Comparison of ENCODE assay signal across 1 cellular context in genomic region chr9:68981825-68982224, GRCh38.
TF ChIP-seq lines count a peak whose summit lies in the region.

No MANE protein-coding gene starts in this region.

TF ChIP-seq in GM12878, 131 proteins besides CTCF, POLR2A, EP300 and RAD21 (continued from another document and continues in another):
- TF ChIP-seq HSF1 (IDR thresholded peaks at IDR 0.05; ENCODE audit: low read depth, low read length) (no peak), YY1 (IDR thresholded peaks at IDR 0.05; ENCODE audit: low read depth, low read length) (no peak), MXI1 (IDR thresholded peaks at IDR 0.05; ENCODE audit: low read depth, low read length) (no peak), CBX3 (IDR thresholded peaks at IDR 0.05; ENCODE audit: borderline replicate concordance, low read depth) (no peak), GABPA (IDR thresholded peaks at IDR 0.05; ENCODE audit: low read depth) (no peak), NR2C2 (IDR thresholded peaks at IDR 0.05; ENCODE audit: borderline replicate concordance, control insufficient read depth, insufficient read length, low read depth) (no peak), CBX5 (IDR thresholded peaks at IDR 0.05; ENCODE audit: low read depth) (no peak), CHD4 (IDR thresholded peaks at IDR 0.05) (no peak), NRF1 (conservative IDR thresholded peaks at IDR 0.05; ENCODE audit: low read depth, low read length) (no peak), NR2F1 (conservative IDR thresholded peaks at IDR 0.05) (no peak), ZZZ3 (IDR thresholded peaks at IDR 0.05; ENCODE audit: control insufficient read depth, insufficient read length, low read depth) (no peak), SREBF1 (IDR thresholded peaks at IDR 0.05; ENCODE audit: low read length) (no peak), CEBPB (IDR thresholded peaks at IDR 0.05; ENCODE audit: borderline replicate concordance in 1 of 2, low read depth in 2 of 2, low read length in 2 of 2) (no peak), JUND (IDR thresholded peaks at IDR 0.05; ENCODE audit: low read depth, low read length) (no peak), POU2F2 (IDR thresholded peaks at IDR 0.05; ENCODE audit: borderline replicate concordance, low read depth, low read length) (peak; percentile 61; the same call in 1 of the 3 replicates), HDGF (IDR thresholded peaks at IDR 0.05) (no peak), RELB (IDR thresholded peaks at IDR 0.05; ENCODE audit: low read depth) (peak; percentile 80), ZNF207 (IDR thresholded peaks at IDR 0.05; ENCODE audit: borderline replicate concordance) (no peak), PML (IDR thresholded peaks at IDR 0.05; ENCODE audit: low read length) (no peak), HDAC2 (IDR thresholded peaks at IDR 0.05) (no peak), BACH1 (IDR thresholded peaks at IDR 0.05; ENCODE audit: borderline replicate concordance) (peak; percentile 32; the same call in 1 of the 2 replicates), POLR2AphosphoS2 (IDR thresholded peaks at IDR 0.05; ENCODE audit: low read depth, low read length) (no peak), TCF12 (IDR thresholded peaks at IDR 0.05; ENCODE audit: low read depth, low read length) (0 out of 2 replicates have a peak, but pooled peaks have one; percentile 13), NFIC (IDR thresholded peaks at IDR 0.05; ENCODE audit: low read depth, low read length) (peak; percentile 72), SPI1 (IDR thresholded peaks at IDR 0.05; ENCODE audit: borderline replicate concordance, insufficient read depth, low read depth, low read length) (no peak), BRCA1 (IDR thresholded peaks at IDR 0.05; ENCODE audit: low read depth, low read length) (no peak), MEF2B (IDR thresholded peaks at IDR 0.05; ENCODE audit: partially characterized antibody, poor library complexity, severe bottlenecking) (peak; percentile 55), FOXK2 (IDR thresholded peaks at IDR 0.05) (no peak), ZNF24 (IDR thresholded peaks at IDR 0.05) (no peak), SKIL (IDR thresholded peaks at IDR 0.05; ENCODE audit: low read depth, poor library complexity, severe bottlenecking) (peak; percentile 61), CHD1 (IDR thresholded peaks at IDR 0.05; ENCODE audit: low read depth, low read length) (no peak), BMI1 (IDR thresholded peaks at IDR 0.05; ENCODE audit: borderline replicate concordance) (no peak), LARP7 (IDR thresholded peaks at IDR 0.05) (no peak), CREM (IDR thresholded peaks at IDR 0.05; ENCODE audit: low read depth) (no peak)
- TF ChIP-seq, protein P1, sequence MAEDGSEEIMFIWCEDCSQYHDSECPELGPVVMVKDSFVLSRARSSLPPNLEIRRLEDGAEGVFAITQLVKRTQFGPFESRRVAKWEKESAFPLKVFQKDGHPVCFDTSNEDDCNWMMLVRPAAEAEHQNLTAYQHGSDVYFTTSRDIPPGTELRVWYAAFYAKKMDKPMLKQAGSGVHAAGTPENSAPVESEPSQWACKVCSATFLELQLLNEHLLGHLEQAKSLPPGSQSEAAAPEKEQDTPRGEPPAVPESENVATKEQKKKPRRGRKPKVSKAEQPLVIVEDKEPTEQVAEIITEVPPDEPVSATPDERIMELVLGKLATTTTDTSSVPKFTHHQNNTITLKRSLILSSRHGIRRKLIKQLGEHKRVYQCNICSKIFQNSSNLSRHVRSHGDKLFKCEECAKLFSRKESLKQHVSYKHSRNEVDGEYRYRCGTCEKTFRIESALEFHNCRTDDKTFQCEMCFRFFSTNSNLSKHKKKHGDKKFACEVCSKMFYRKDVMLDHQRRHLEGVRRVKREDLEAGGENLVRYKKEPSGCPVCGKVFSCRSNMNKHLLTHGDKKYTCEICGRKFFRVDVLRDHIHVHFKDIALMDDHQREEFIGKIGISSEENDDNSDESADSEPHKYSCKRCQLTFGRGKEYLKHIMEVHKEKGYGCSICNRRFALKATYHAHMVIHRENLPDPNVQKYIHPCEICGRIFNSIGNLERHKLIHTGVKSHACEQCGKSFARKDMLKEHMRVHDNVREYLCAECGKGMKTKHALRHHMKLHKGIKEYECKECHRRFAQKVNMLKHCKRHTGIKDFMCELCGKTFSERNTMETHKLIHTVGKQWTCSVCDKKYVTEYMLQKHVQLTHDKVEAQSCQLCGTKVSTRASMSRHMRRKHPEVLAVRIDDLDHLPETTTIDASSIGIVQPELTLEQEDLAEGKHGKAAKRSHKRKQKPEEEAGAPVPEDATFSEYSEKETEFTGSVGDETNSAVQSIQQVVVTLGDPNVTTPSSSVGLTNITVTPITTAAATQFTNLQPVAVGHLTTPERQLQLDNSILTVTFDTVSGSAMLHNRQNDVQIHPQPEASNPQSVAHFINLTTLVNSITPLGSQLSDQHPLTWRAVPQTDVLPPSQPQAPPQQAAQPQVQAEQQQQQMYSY (CRISPR knock-in tag; IDR thresholded peaks at IDR 0.05) = no peak
- TF ChIP-seq, protein P2, sequence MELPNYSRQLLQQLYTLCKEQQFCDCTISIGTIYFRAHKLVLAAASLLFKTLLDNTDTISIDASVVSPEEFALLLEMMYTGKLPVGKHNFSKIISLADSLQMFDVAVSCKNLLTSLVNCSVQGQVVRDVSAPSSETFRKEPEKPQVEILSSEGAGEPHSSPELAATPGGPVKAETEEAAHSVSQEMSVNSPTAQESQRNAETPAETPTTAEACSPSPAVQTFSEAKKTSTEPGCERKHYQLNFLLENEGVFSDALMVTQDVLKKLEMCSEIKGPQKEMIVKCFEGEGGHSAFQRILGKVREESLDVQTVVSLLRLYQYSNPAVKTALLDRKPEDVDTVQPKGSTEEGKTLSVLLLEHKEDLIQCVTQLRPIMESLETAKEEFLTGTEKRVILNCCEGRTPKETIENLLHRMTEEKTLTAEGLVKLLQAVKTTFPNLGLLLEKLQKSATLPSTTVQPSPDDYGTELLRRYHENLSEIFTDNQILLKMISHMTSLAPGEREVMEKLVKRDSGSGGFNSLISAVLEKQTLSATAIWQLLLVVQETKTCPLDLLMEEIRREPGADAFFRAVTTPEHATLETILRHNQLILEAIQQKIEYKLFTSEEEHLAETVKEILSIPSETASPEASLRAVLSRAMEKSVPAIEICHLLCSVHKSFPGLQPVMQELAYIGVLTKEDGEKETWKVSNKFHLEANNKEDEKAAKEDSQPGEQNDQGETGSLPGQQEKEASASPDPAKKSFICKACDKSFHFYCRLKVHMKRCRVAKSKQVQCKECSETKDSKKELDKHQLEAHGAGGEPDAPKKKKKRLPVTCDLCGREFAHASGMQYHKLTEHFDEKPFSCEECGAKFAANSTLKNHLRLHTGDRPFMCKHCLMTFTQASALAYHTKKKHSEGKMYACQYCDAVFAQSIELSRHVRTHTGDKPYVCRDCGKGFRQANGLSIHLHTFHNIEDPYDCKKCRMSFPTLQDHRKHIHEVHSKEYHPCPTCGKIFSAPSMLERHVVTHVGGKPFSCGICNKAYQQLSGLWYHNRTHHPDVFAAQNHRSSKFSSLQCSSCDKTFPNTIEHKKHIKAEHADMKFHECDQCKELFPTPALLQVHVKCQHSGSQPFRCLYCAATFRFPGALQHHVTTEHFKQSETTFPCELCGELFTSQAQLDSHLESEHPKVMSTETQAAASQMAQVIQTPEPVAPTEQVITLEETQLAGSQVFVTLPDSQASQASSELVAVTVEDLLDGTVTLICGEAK (IDR thresholded peaks at IDR 0.05; ENCODE audit: borderline replicate concordance) = no peak
- TF ChIP-seq, protein P3, sequence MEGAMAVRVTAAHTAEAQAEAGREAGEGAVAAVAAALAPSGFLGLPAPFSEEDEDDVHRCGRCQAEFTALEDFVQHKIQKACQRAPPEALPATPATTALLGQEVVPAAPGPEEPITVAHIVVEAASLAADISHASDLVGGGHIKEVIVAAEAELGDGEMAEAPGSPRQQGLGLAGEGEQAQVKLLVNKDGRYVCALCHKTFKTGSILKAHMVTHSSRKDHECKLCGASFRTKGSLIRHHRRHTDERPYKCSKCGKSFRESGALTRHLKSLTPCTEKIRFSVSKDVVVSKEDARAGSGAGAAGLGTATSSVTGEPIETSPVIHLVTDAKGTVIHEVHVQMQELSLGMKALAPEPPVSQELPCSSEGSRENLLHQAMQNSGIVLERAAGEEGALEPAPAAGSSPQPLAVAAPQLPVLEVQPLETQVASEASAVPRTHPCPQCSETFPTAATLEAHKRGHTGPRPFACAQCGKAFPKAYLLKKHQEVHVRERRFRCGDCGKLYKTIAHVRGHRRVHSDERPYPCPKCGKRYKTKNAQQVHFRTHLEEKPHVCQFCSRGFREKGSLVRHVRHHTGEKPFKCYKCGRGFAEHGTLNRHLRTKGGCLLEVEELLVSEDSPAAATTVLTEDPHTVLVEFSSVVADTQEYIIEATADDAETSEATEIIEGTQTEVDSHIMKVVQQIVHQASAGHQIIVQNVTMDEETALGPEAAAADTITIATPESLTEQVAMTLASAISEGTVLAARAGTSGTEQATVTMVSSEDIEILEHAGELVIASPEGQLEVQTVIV (IDR thresholded peaks at IDR 0.05; ENCODE audit: borderline replicate concordance, partially characterized antibody) = no peak
- TF ChIP-seq, protein P4, sequence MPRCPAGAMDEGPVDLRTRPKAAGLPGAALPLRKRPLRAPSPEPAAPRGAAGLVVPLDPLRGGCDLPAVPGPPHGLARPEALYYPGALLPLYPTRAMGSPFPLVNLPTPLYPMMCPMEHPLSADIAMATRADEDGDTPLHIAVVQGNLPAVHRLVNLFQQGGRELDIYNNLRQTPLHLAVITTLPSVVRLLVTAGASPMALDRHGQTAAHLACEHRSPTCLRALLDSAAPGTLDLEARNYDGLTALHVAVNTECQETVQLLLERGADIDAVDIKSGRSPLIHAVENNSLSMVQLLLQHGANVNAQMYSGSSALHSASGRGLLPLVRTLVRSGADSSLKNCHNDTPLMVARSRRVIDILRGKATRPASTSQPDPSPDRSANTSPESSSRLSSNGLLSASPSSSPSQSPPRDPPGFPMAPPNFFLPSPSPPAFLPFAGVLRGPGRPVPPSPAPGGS (IDR thresholded peaks at IDR 0.05; ENCODE audit: borderline replicate concordance, insufficient read depth, low read depth, low read length, poor library complexity, severe bottlenecking) = no peak
- TF ChIP-seq, protein P5, sequence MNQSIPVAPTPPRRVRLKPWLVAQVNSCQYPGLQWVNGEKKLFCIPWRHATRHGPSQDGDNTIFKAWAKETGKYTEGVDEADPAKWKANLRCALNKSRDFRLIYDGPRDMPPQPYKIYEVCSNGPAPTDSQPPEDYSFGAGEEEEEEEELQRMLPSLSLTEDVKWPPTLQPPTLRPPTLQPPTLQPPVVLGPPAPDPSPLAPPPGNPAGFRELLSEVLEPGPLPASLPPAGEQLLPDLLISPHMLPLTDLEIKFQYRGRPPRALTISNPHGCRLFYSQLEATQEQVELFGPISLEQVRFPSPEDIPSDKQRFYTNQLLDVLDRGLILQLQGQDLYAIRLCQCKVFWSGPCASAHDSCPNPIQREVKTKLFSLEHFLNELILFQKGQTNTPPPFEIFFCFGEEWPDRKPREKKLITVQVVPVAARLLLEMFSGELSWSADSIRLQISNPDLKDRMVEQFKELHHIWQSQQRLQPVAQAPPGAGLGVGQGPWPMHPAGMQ (IDR thresholded peaks at IDR 0.05; ENCODE audit: borderline replicate concordance) = no peak
- TF ChIP-seq, protein P6, sequence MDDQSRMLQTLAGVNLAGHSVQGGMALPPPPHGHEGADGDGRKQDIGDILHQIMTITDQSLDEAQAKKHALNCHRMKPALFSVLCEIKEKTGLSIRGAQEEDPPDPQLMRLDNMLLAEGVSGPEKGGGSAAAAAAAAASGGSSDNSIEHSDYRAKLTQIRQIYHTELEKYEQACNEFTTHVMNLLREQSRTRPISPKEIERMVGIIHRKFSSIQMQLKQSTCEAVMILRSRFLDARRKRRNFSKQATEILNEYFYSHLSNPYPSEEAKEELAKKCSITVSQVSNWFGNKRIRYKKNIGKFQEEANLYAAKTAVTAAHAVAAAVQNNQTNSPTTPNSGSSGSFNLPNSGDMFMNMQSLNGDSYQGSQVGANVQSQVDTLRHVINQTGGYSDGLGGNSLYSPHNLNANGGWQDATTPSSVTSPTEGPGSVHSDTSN (IDR thresholded peaks at IDR 0.05; ENCODE audit: insufficient replicate concordance, low read depth, low read length) = no peak
- TF ChIP-seq, protein P7, sequence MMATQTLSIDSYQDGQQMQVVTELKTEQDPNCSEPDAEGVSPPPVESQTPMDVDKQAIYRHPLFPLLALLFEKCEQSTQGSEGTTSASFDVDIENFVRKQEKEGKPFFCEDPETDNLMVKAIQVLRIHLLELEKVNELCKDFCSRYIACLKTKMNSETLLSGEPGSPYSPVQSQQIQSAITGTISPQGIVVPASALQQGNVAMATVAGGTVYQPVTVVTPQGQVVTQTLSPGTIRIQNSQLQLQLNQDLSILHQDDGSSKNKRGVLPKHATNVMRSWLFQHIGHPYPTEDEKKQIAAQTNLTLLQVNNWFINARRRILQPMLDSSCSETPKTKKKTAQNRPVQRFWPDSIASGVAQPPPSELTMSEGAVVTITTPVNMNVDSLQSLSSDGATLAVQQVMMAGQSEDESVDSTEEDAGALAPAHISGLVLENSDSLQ (IDR thresholded peaks at IDR 0.05) = no peak
